15 cellular contexts compared by ENCODE assay signal in the genomic region with DNA sequence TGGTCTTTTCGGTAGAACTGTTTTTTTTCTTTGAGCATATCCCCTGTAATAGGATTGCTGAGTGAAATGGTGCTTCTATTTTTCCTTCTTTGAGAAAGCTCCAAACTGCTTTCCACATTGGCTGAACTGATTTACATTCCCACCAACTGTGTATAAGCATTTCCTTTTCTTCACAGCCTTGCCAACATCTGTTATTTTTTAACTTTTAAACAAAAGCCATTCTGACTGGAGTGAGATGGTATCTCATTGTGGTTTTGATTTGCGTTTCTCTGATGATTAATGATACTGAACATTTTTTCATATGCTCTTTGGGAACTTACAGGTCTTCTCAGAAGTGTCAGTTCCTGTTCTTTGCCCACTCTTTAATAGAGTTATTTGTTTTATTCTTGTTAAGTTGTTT.
DNase-seq lines count a peak whose midpoint lies in the region; ATAC-seq and TF ChIP-seq lines count a peak whose summit lies in the region.
"Had no signal": no experiment of that assay in that cellular context is flagged by ENCODE, and none has a peak within 500 bp of the region (broad histone marks: within the 10 kb centered on the region; RNA-seq: fewer than 3 reads in every experiment).

No MANE protein-coding gene starts in this region.

- TF ChIP-seq CTCF in fibroblast of pulmonary artery (IDR thresholded peaks at IDR 0.05; ENCODE audit: low read length, missing control alignments) (no peak), suprapubic skin (IDR thresholded peaks at IDR 0.05) (no peak)

- no peak for TF ChIP-seq EP300 in suprapubic skin (IDR thresholded peaks at IDR 0.05)

- H3K27ac ChIP-seq in SK-N-MC (peak overlapping the region; percentile 94), suprapubic skin (no peak overlapping the region)
- H3K27ac ChIP-seq: 22Rv1, neutrophil, RWPE1 had no signal

- H3K9me3 ChIP-seq in SK-N-MC (ENCODE audit: low read depth, low read length) (no peaks in the 10 kb centered on the region), suprapubic skin (no peaks in the 10 kb centered on the region)
- H3K9me3 ChIP-seq: neutrophil had no signal

- H3K36me3 ChIP-seq in SK-N-MC (ENCODE audit: insufficient read depth, low read length) = no peaks in the 10 kb centered on the region
- H3K36me3 ChIP-seq in suprapubic skin = no peaks in the 10 kb centered on the region
- H3K36me3 ChIP-seq: neutrophil had no signal

- peak overlapping the region; percentile 69 for H3K4me3 ChIP-seq in SK-N-MC
- no peak overlapping the region for H3K4me3 ChIP-seq in fibroblast of pulmonary artery (replicated peaks; ENCODE audit: low read depth, low read length)
- H3K4me3 ChIP-seq in suprapubic skin = no peak overlapping the region

- DNase-seq in NCI-H2171 treated with DMSO at 0.1 percent for 48 hours (lab: John Stamatoyannopoulos, UW) = peak; percentile 55
- DNase-seq in NCI-H2171 (lab: John Stamatoyannopoulos, UW) = no peak
- peak; percentile 44 for DNase-seq in SK-N-MC (ENCODE audit: low read depth, low spot score)
- DNase-seq in fibroblast of pulmonary artery (ENCODE audit: low read depth) = peak; percentile 66
- DNase-seq in stromal cell of bone marrow (ENCODE audit: low read depth) = peak; percentile 16
- no peak for DNase-seq in cerebellar nuclear complex (lab: John Stamatoyannopoulos, UW)
- DNase-seq in suprapubic skin (ENCODE audit: low spot score in 2 of 2) = no peak
- DNase-seq: activated CD4-positive, CD25-positive, alpha-beta regulatory T cell treated with anti-CD3 and anti-CD28 coated beads, Interleukin-2, amount 50 U/mL, for 72 hours; erythroblast; T-helper 17 cell had no signal

- H3K27me3 ChIP-seq in suprapubic skin = no peaks in the 10 kb centered on the region
- H3K27me3 ChIP-seq: neutrophil had no signal

- TF ChIP-seq POLR2A in suprapubic skin (IDR thresholded peaks at IDR 0.05) = no peak

- no peaks in the 10 kb centered on the region for H3K4me1 ChIP-seq in suprapubic skin

- WGBS in suprapubic skin = 27% methylated on average over 2 of the region's 2 CpGs

- H3K9ac ChIP-seq in SK-N-MC (ENCODE audit: insufficient read length) = no peak overlapping the region

- ATAC-seq in GM21717 (IDR thresholded peaks at IDR 0.05; ENCODE audit: unreplicated experiment) = no peak
- ATAC-seq: stimulated activated memory B cell treated with anti-CD40 and anti-IgM and Interleukin-4, amounts not matched to agents 10 μg/mL and 1 μg/mL and 100 μg/mL, for 72 hours; T-helper 17 cell had no signal

Comparison
In these comparisons a context has a peak if more than half of its experiments do, and no peak if none do; other contexts are left out.
1. DNase-seq: peak in NCI-H2171 treated with DMSO at 0.1 percent for 48 hours (single experiment), SK-N-MC (single experiment), fibroblast of pulmonary artery (single experiment) and stromal cell of bone marrow (single experiment); none in NCI-H2171 (single experiment), cerebellar nuclear complex (0 of 2) and suprapubic skin (0 of 2).